ENCODE assay signal across 16 cellular contexts in genomic region chrX:115367956-115368355, GRCh38.
DNase-seq lines count a peak whose midpoint lies in the region; ATAC-seq, FAIRE-seq and TF ChIP-seq lines count a peak whose summit lies in the region.
"Had no signal": no experiment of that assay in that cellular context is flagged by ENCODE, and none has a peak within 500 bp of the region (broad histone marks: within the 10 kb centered on the region; RNA-seq: fewer than 3 reads in every experiment).

No MANE protein-coding gene starts in this region.

- H3K27me3 ChIP-seq in SJCRH30: no peaks in the 10 kb centered on the region
- no peaks in the 10 kb centered on the region for H3K27me3 ChIP-seq in endothelial cell of umbilical vein (ENCODE audit: control insufficient read depth in 2 of 2, insufficient read depth in 2 of 2, low read length in 2 of 2)
- H3K27me3 ChIP-seq: sigmoid colon, stomach had no signal

- H3K27ac Mint-ChIP-seq in nephron progenitor cell: no peak overlapping the region
- H3K27ac Mint-ChIP-seq: activated naive CD4-positive, alpha-beta T cell treated with anti-CD3 and anti-CD28 coated beads, Interleukin-2, amount 50 U/mL, for 24 hours; naive B cell had no signal

- H3K27ac ChIP-seq in A549: 0 out of 6 replicates have a peak overlapping the region, but pooled peaks of 1 of the 2 experiments have one; percentile 45
- H3K27ac ChIP-seq in SJCRH30: peak overlapping the region; percentile 15; the same call in 1 of the 2 replicates
- H3K27ac ChIP-seq in endothelial cell of umbilical vein (ENCODE audit: insufficient read depth, low read depth, low read length): peak overlapping the region; percentile 71
- H3K27ac ChIP-seq: sigmoid colon, stomach had no signal

- peaks cover 52% of the 10 kb centered on the region for H3K4me1 Mint-ChIP-seq in nephron progenitor cell
- H3K4me1 Mint-ChIP-seq: activated naive CD4-positive, alpha-beta T cell treated with anti-CD3 and anti-CD28 coated beads, Interleukin-2, amount 50 U/mL, for 24 hours; naive B cell had no signal

- dilution Hi-C loops in endothelial cell of umbilical vein (cut with MboI; ENCODE audit: extremely low pct_ligation_motif_present, low sequenced_read_pairs): no loop called here

- H3K4me1 ChIP-seq in A549 (peaks cover 31% of the 10 kb centered on the region), SJCRH30 (peaks cover 60% of the 10 kb centered on the region), endothelial cell of umbilical vein (ENCODE audit: control insufficient read depth, extremely low read depth, insufficient read depth, low read length) (peaks cover 27% of the 10 kb centered on the region)
- H3K4me1 ChIP-seq: sigmoid colon, stomach had no signal

- H3K9ac ChIP-seq in endothelial cell of umbilical vein (replicated peaks; ENCODE audit: extremely low read depth, insufficient read depth, low read length): peak overlapping the region; percentile 38

- no peak for TF ChIP-seq RAD21 in A549 (conservative IDR thresholded peaks at IDR 0.05 in 1 of 2, IDR thresholded peaks at IDR 0.05 in 1 of 2)

- intact Hi-C loops in endothelial cell of umbilical vein (cut with micrococcal nuclease): no loop called here

- no peaks in the 10 kb centered on the region for H3K9me3 ChIP-seq in A549
- no peaks in the 10 kb centered on the region; the same call in 1 of the 2 replicates for H3K9me3 ChIP-seq in SJCRH30 (replicated peaks)
- H3K9me3 ChIP-seq in endothelial cell of umbilical vein (replicated peaks; ENCODE audit: control insufficient read depth, insufficient read depth, low read length): no peaks in the 10 kb centered on the region
- H3K9me3 ChIP-seq: Caco-2, sigmoid colon, stomach had no signal

- 50% methylated on average over 3 of the region's 3 CpGs for WGBS in A549 (ENCODE audit: missing lambda C conversion rate)

- DNase-seq in A549 (ENCODE audit: low read depth in 1 of 2, low spot score in 1 of 2) (peak in 1 of 2 experiments; percentile 5), SJCRH30 (peak in 1 of 2 experiments; percentile 42), endothelial cell of umbilical vein (ENCODE audit: low read depth, low spot score) (peak; percentile 74), myocyte (ENCODE audit: low read depth) (peak; percentile 35), GM03348 (ENCODE audit: low spot score) (no peak), nephron progenitor cell (no peak), HK-2 (ENCODE audit: unreplicated experiment) (no peak)
- DNase-seq: activated CD4-positive, CD25-positive, alpha-beta regulatory T cell treated with anti-CD3 and anti-CD28 coated beads, Interleukin-2, amount 50 U/mL, for 72 hours; activated CD8-positive, alpha-beta memory T cell treated with anti-CD3 and anti-CD28 coated beads, Interleukin-2, amount 50 U/mL, for 4 hours; Caco-2; naive B cell; OCI-M1; sigmoid colon; stomach had no signal

- no peaks in the 10 kb centered on the region for H3K79me2 ChIP-seq in endothelial cell of umbilical vein (ENCODE audit: control insufficient read depth, insufficient read depth, low read length)

- BruUV-seq in endothelial cell of umbilical vein (replicated peaks; lab: Mats Ljungman, UMichigan): TSS peak; percentile 87

- ATAC-seq in A549 (no peak; a peak in 1 of 6 replicates), HG02981 (IDR thresholded peaks at IDR 0.05; ENCODE audit: unreplicated experiment) (no peak)

- H3K36me3 ChIP-seq in SJCRH30 (no peaks in the 10 kb centered on the region), endothelial cell of umbilical vein (ENCODE audit: control insufficient read depth in 2 of 2, extremely low read depth in 1 of 2, insufficient read depth in 2 of 2, low read length in 2 of 2) (no peaks in the 10 kb centered on the region)
- H3K36me3 ChIP-seq: sigmoid colon, stomach had no signal

- H3K4me2 ChIP-seq in A549 (0 out of 3 replicates have a peak overlapping the region, but pooled peaks have one; percentile 13), endothelial cell of umbilical vein (ENCODE audit: insufficient read depth, low read length) (peak overlapping the region; percentile 31)

- TF ChIP-seq EP300 in A549 (IDR thresholded peaks at IDR 0.05): no peak

- CTCF ChIA-PET in A549 (lab: Yijun Ruan, JAX): no interaction called here
- CTCF ChIA-PET in endothelial cell of umbilical vein (lab: Charles Lee): no interaction called here

- no peaks in the 10 kb centered on the region for H3K9me3 Mint-ChIP-seq in nephron progenitor cell
- H3K9me3 Mint-ChIP-seq: activated naive CD4-positive, alpha-beta T cell treated with anti-CD3 and anti-CD28 coated beads, Interleukin-2, amount 50 U/mL, for 24 hours had no signal

- FAIRE-seq in A549 (lab: Jason Lieb, UNC) (no peak), endothelial cell of umbilical vein (lab: Jason Lieb, UNC) (no peak)

- no peak overlapping the region for H3K4me3 ChIP-seq in A549
- H3K4me3 ChIP-seq in SJCRH30: no peak overlapping the region
- H3K4me3 ChIP-seq in endothelial cell of umbilical vein (replicated peaks in 1 of 3; ENCODE audit: insufficient read depth in 1 of 3, low read depth in 1 of 3, low read length in 3 of 3): no peak overlapping the region
- H3K4me3 ChIP-seq: sigmoid colon, stomach had no signal

- H3K4me3 Mint-ChIP-seq in nephron progenitor cell: no peak overlapping the region
- H3K4me3 Mint-ChIP-seq: activated naive CD4-positive, alpha-beta T cell treated with anti-CD3 and anti-CD28 coated beads, Interleukin-2, amount 50 U/mL, for 24 hours; naive B cell had no signal

- H2AFZ ChIP-seq in endothelial cell of umbilical vein (ENCODE audit: low read depth, low read length): peak overlapping the region; percentile 49

- peaks cover 2% of the 10 kb centered on the region for H3K27me3 Mint-ChIP-seq in nephron progenitor cell (ENCODE audit: low read depth, poor library complexity)
- H3K27me3 Mint-ChIP-seq: activated naive CD4-positive, alpha-beta T cell treated with anti-CD3 and anti-CD28 coated beads, Interleukin-2, amount 50 U/mL, for 24 hours had no signal

- TF ChIP-seq CTCF in A549 (IDR thresholded peaks at IDR 0.05): no peak
- no peak for TF ChIP-seq CTCF in endothelial cell of umbilical vein (IDR thresholded peaks at IDR 0.05; ENCODE audit: extremely low read depth in 1 of 2, insufficient read depth in 1 of 2, low read depth in 1 of 2, low read length in 2 of 2)
- no peak for TF ChIP-seq CTCF in nephron progenitor cell (IDR thresholded peaks at IDR 0.05)

- H3K36me3 Mint-ChIP-seq in nephron progenitor cell (ENCODE audit: low read depth): no peaks in the 10 kb centered on the region
- H3K36me3 Mint-ChIP-seq: activated naive CD4-positive, alpha-beta T cell treated with anti-CD3 and anti-CD28 coated beads, Interleukin-2, amount 50 U/mL, for 24 hours; naive B cell had no signal

- H4K20me1 ChIP-seq in endothelial cell of umbilical vein (replicated peaks; ENCODE audit: control insufficient read depth, extremely low read depth, insufficient read depth, low read length): no peaks in the 10 kb centered on the region

- POLR2A ChIA-PET in A549 (lab: Yijun Ruan, JAX) (no interaction called here), endothelial cell of umbilical vein (lab: Charles Lee) (no interaction called here)

- TF ChIP-seq POLR2A in A549 (IDR thresholded peaks at IDR 0.05; ENCODE audit: low read length) (no peak), endothelial cell of umbilical vein (IDR thresholded peaks at IDR 0.05; ENCODE audit: low read depth, low read length) (no peak)

- H3K9me1 ChIP-seq in endothelial cell of umbilical vein (replicated peaks; ENCODE audit: control insufficient read depth, extremely low read depth, insufficient read depth, low read length): no peaks in the 10 kb centered on the region

TF ChIP-seq in A549, 52 proteins besides CTCF, POLR2A, EP300 and RAD21:
- no peak for TF ChIP-seq EHMT2 (IDR thresholded peaks at IDR 0.05; ENCODE audit: low read depth)
- TF ChIP-seq FOSB (CRISPR knock-in tag; IDR thresholded peaks at IDR 0.05): no peak
- TF ChIP-seq ZNF302 (CRISPR knock-in tag; IDR thresholded peaks at IDR 0.05): no peak
TF ChIP-seq in A549: peak in this region for 0.

TF ChIP-seq in endothelial cell of umbilical vein, 7 proteins besides CTCF, POLR2A, EP300 and RAD21:
- no peak for TF ChIP-seq MYC (IDR thresholded peaks at IDR 0.05; ENCODE audit: low read depth, low read length)
- TF ChIP-seq JUN (IDR thresholded peaks at IDR 0.05; ENCODE audit: borderline replicate concordance, insufficient read depth, insufficient read length, low read depth): peak; percentile 10
- TF ChIP-seq FOS (IDR thresholded peaks at IDR 0.05; ENCODE audit: borderline replicate concordance, insufficient read depth, low read length): peak; percentile 26
TF ChIP-seq in endothelial cell of umbilical vein: peak in this region for 2.

Comparison
In these comparisons a context has a peak if more than half of its experiments do, and no peak if none do; other contexts are left out.
1. DNase-seq: peak in endothelial cell of umbilical vein (single experiment) and myocyte (single experiment); none in GM03348 (single experiment), nephron progenitor cell (single experiment) and HK-2 (single experiment).